1 cellular context compared by ENCODE assay signal in the genomic region with DNA sequence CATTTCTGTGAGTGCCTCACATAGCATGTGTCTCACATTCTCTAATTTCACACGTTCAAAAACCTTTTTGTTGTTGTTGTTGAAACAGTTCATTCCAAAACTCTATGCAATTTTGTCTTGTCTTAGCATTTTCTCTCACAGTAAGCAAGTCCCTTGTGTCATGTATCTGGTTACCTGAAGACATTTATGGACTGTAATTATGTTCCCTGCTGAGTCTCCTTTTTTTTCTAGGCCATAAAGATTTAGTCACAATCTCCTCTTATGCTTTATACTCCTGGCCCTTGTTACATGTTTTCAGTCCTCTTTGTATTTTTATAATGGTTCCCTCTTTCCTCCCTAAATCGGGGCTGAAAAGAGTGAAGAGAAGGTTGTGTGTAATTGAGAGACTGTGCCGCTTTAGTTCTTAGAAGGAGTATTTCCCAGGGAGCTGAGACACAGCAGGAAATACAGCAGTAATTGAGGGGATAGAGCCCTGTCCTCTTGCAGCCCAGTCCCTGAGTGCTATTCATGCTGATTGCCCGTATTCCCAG.
TF ChIP-seq lines count a peak whose summit lies in the region.

No MANE protein-coding gene starts in this region.

TF ChIP-seq in WTC11, 78 proteins besides CTCF, POLR2A, EP300 and RAD21 (continued from another document):
- TF ChIP-seq, protein P1, sequence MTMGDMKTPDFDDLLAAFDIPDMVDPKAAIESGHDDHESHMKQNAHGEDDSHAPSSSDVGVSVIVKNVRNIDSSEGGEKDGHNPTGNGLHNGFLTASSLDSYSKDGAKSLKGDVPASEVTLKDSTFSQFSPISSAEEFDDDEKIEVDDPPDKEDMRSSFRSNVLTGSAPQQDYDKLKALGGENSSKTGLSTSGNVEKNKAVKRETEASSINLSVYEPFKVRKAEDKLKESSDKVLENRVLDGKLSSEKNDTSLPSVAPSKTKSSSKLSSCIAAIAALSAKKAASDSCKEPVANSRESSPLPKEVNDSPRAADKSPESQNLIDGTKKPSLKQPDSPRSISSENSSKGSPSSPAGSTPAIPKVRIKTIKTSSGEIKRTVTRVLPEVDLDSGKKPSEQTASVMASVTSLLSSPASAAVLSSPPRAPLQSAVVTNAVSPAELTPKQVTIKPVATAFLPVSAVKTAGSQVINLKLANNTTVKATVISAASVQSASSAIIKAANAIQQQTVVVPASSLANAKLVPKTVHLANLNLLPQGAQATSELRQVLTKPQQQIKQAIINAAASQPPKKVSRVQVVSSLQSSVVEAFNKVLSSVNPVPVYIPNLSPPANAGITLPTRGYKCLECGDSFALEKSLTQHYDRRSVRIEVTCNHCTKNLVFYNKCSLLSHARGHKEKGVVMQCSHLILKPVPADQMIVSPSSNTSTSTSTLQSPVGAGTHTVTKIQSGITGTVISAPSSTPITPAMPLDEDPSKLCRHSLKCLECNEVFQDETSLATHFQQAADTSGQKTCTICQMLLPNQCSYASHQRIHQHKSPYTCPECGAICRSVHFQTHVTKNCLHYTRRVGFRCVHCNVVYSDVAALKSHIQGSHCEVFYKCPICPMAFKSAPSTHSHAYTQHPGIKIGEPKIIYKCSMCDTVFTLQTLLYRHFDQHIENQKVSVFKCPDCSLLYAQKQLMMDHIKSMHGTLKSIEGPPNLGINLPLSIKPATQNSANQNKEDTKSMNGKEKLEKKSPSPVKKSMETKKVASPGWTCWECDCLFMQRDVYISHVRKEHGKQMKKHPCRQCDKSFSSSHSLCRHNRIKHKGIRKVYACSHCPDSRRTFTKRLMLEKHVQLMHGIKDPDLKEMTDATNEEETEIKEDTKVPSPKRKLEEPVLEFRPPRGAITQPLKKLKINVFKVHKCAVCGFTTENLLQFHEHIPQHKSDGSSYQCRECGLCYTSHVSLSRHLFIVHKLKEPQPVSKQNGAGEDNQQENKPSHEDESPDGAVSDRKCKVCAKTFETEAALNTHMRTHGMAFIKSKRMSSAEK (CRISPR knock-in tag; IDR thresholded peaks at IDR 0.05; ENCODE audit: borderline replicate concordance), result no peak
- TF ChIP-seq, protein P2, sequence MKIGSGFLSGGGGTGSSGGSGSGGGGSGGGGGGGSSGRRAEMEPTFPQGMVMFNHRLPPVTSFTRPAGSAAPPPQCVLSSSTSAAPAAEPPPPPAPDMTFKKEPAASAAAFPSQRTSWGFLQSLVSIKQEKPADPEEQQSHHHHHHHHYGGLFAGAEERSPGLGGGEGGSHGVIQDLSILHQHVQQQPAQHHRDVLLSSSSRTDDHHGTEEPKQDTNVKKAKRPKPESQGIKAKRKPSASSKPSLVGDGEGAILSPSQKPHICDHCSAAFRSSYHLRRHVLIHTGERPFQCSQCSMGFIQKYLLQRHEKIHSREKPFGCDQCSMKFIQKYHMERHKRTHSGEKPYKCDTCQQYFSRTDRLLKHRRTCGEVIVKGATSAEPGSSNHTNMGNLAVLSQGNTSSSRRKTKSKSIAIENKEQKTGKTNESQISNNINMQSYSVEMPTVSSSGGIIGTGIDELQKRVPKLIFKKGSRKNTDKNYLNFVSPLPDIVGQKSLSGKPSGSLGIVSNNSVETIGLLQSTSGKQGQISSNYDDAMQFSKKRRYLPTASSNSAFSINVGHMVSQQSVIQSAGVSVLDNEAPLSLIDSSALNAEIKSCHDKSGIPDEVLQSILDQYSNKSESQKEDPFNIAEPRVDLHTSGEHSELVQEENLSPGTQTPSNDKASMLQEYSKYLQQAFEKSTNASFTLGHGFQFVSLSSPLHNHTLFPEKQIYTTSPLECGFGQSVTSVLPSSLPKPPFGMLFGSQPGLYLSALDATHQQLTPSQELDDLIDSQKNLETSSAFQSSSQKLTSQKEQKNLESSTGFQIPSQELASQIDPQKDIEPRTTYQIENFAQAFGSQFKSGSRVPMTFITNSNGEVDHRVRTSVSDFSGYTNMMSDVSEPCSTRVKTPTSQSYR (CRISPR knock-in tag; IDR thresholded peaks at IDR 0.05), result no peak
- TF ChIP-seq ZNF219 (CRISPR knock-in tag; IDR thresholded peaks at IDR 0.05; ENCODE audit: borderline replicate concordance) (no peak), ERG (CRISPR knock-in tag; IDR thresholded peaks at IDR 0.05) (no peak), PRDM15 (CRISPR knock-in tag; IDR thresholded peaks at IDR 0.05) (no peak), ZBTB43 (CRISPR knock-in tag; IDR thresholded peaks at IDR 0.05) (no peak), ELF4 (CRISPR knock-in tag; IDR thresholded peaks at IDR 0.05; ENCODE audit: low read depth) (no peak), GTF2I (CRISPR knock-in tag; conservative IDR thresholded peaks at IDR 0.05) (no peak), FOXP1 (CRISPR knock-in tag; IDR thresholded peaks at IDR 0.05; ENCODE audit: borderline replicate concordance) (no peak), ZNF423 (CRISPR knock-in tag; IDR thresholded peaks at IDR 0.05) (no peak)
- TF ChIP-seq, protein P3, sequence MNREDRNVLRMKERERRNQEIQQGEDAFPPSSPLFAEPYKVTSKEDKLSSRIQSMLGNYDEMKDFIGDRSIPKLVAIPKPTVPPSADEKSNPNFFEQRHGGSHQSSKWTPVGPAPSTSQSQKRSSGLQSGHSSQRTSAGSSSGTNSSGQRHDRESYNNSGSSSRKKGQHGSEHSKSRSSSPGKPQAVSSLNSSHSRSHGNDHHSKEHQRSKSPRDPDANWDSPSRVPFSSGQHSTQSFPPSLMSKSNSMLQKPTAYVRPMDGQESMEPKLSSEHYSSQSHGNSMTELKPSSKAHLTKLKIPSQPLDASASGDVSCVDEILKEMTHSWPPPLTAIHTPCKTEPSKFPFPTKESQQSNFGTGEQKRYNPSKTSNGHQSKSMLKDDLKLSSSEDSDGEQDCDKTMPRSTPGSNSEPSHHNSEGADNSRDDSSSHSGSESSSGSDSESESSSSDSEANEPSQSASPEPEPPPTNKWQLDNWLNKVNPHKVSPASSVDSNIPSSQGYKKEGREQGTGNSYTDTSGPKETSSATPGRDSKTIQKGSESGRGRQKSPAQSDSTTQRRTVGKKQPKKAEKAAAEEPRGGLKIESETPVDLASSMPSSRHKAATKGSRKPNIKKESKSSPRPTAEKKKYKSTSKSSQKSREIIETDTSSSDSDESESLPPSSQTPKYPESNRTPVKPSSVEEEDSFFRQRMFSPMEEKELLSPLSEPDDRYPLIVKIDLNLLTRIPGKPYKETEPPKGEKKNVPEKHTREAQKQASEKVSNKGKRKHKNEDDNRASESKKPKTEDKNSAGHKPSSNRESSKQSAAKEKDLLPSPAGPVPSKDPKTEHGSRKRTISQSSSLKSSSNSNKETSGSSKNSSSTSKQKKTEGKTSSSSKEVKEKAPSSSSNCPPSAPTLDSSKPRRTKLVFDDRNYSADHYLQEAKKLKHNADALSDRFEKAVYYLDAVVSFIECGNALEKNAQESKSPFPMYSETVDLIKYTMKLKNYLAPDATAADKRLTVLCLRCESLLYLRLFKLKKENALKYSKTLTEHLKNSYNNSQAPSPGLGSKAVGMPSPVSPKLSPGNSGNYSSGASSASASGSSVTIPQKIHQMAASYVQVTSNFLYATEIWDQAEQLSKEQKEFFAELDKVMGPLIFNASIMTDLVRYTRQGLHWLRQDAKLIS (CRISPR knock-in tag; IDR thresholded peaks at IDR 0.05; ENCODE audit: borderline replicate concordance), result no peak
